Comparison of ENCODE assay signal across 25 cellular contexts in genomic region chr11:64275841-64276240, GRCh38. TPM values are rescaled to one million over a fixed set of nuclear protein-coding genes. Genes with fewer than 3 reads are reported as not detected.
"Had no signal": no experiment of that assay in that cellular context is flagged by ENCODE, and none has a peak within 500 bp of the region (broad histone marks: within the 10 kb centered on the region; RNA-seq: fewer than 3 reads in every experiment).

No MANE protein-coding gene starts in this region.

- H3K27ac Mint-ChIP-seq: nephron progenitor cell had no signal

- H3K27ac ChIP-seq: colonic mucosa, heart left ventricle, neutrophil, suprapubic skin, thyroid gland, uterus had no signal

- H3K4me1 ChIP-seq: uterus had no signal

- ATAC-seq: heart left ventricle, left ventricle myocardium superior had no signal

- H3K36me3 Mint-ChIP-seq: naive B cell had no signal

- H3K36me3 ChIP-seq: colonic mucosa, uterus had no signal

- H3K27me3 ChIP-seq: colonic mucosa, heart left ventricle, neutrophil, suprapubic skin, thyroid gland, upper lobe of left lung, uterus had no signal

- H3K27me3 Mint-ChIP-seq: naive B cell had no signal

- H3K4me3 ChIP-seq: colonic mucosa, heart left ventricle, lung, suprapubic skin, thyroid gland, upper lobe of left lung, uterus had no signal

- H3K9me3 ChIP-seq: colonic mucosa, heart left ventricle, neutrophil, suprapubic skin, thyroid gland, upper lobe of left lung, uterus had no signal

- H3K9me3 Mint-ChIP-seq: naive B cell, nephron progenitor cell had no signal

- DNase-seq: dermis blood vessel endothelial cell; heart left ventricle; hippocampal formation; left ventricle myocardium superior; mesendoderm; naive B cell; nephron progenitor cell; stimulated activated CD4-positive, alpha-beta T cell treated with anti-CD3 and anti-CD28 coated beads, Interleukin-12 subunit alpha, Interleukin-12 subunit beta, amount 100 ng/mL, for 4 hours; stimulated activated naive CD4-positive, alpha-beta T cell treated with Interleukin-2 at 50 U/mL for 16 hours; thyroid gland; upper lobe of left lung; uterus had no signal

- H3K4me3 Mint-ChIP-seq: nephron progenitor cell had no signal

RNA-seq across cellular contexts. Expression of gene KCNK4, which starts 15.3 kb away (rescaled TPM):
- total RNA-seq: colonic mucosa, esophagus mucosa, fibroblast of lung, glomerular endothelial cell, heart left ventricle, kidney epithelial cell, left colon, left ventricle myocardium superior, lung, posterior vena cava, right cardiac atrium, suprapubic skin, thyroid gland had no signal
- polyA plus RNA-seq: fibroblast of lung, heart left ventricle, small intestine had no signal

RNA-seq across cellular contexts. Expression of gene CATSPERZ, which starts 24.3 kb away (rescaled TPM):
- total RNA-seq: dermis blood vessel endothelial cell, glomerular endothelial cell, heart left ventricle, kidney epithelial cell, left ventricle myocardium superior, osteoblast, right cardiac atrium, suprapubic skin, uterus had no signal
- polyA plus RNA-seq: fibroblast of lung, heart left ventricle had no signal
